In genomic region chr17:37839196-37839978, GRCh38 we compare ENCODE assay signal across 21 cellular contexts.
"Had no signal": no experiment of that assay in that cellular context is flagged by ENCODE, and none has a peak within 500 bp of the region (broad histone marks: within the 10 kb centered on the region; RNA-seq: fewer than 3 reads in every experiment).

No MANE protein-coding gene starts in this region.

- H3K9me3 ChIP-seq: MG63, SK-N-SH had no signal

- H3K27ac ChIP-seq: HL-60 had no signal

- H3K4me3 ChIP-seq: MG63 had no signal

- H3K4me2 ChIP-seq: SK-N-SH had no signal

- FAIRE-seq: RCC 7860 had no signal

- DNase-seq: IMR-90, Karpas-422, KG1, MG63, NCI-H1092 treated with DMSO at 0.1 percent for 48 hours, NCI-H1436, NCI-H187, NCI-H2029, NCI-H2081 treated with DMSO at 0.1 percent for 48 hours, NCI-H2171, NCI-H226, NCI-H446, NCI-H510A, NCI-H524 treated with DMSO at 0.1 percent for 48 hours, NCI-H69, NCI-H774, Right ventricle myocardium superior, RPMI8226, SK-N-SH had no signal

- H3K27me3 ChIP-seq: MG63 had no signal

- H3K9ac ChIP-seq: SK-N-SH had no signal

- H3K36me3 ChIP-seq: MG63 had no signal
